Comparison of ENCODE assay signal across 2 cellular contexts in the genomic region with DNA sequence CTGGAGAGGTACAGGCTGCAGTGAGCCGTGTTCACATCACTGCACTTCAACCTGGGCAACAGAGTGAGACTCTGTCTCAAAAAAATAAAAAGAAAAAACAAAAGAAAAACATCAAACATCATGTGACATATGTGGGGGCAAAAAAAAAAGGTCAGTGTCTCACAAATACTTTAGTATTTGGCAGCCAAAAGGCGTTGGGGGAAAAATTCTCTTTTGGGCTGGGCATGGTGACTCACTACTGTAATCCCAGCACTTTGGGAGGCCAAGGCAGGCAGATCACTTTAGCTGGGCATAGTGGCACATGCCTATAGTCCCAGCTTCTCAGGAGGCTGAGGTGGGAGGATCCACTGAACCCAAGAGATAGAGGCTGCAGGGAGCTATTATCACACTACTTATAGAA.
TF ChIP-seq lines count a peak whose summit lies in the region.

No MANE protein-coding gene starts in this region.

TF ChIP-seq in SK-N-SH treated with all-trans-retinoic acid at 6 μM for 48 hours, 23 proteins besides CTCF, POLR2A, EP300 and RAD21 (continued from another document):
- TF ChIP-seq, protein P1, sequence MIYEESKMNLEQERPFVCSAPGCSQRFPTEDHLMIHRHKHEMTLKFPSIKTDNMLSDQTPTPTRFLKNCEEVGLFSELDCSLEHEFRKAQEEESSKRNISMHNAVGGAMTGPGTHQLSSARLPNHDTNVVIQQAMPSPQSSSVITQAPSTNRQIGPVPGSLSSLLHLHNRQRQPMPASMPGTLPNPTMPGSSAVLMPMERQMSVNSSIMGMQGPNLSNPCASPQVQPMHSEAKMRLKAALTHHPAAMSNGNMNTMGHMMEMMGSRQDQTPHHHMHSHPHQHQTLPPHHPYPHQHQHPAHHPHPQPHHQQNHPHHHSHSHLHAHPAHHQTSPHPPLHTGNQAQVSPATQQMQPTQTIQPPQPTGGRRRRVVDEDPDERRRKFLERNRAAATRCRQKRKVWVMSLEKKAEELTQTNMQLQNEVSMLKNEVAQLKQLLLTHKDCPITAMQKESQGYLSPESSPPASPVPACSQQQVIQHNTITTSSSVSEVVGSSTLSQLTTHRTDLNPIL (CRISPR knock-in tag; IDR thresholded peaks at IDR 0.05; ENCODE audit: low read depth) = no peak
- TF ChIP-seq ZNF565 (CRISPR knock-in tag; conservative IDR thresholded peaks at IDR 0.05; ENCODE audit: low read depth) (no peak), ZFP3 (CRISPR knock-in tag; IDR thresholded peaks at IDR 0.05) (no peak), ZNF8 (CRISPR knock-in tag; IDR thresholded peaks at IDR 0.05) (no peak), TCF4 (CRISPR knock-in tag; IDR thresholded peaks at IDR 0.05; ENCODE audit: borderline replicate concordance) (no peak), GLIS3 (CRISPR knock-in tag; IDR thresholded peaks at IDR 0.05) (no peak), ISL1 (CRISPR knock-in tag; IDR thresholded peaks at IDR 0.05) (no peak)
- TF ChIP-seq, protein P2, sequence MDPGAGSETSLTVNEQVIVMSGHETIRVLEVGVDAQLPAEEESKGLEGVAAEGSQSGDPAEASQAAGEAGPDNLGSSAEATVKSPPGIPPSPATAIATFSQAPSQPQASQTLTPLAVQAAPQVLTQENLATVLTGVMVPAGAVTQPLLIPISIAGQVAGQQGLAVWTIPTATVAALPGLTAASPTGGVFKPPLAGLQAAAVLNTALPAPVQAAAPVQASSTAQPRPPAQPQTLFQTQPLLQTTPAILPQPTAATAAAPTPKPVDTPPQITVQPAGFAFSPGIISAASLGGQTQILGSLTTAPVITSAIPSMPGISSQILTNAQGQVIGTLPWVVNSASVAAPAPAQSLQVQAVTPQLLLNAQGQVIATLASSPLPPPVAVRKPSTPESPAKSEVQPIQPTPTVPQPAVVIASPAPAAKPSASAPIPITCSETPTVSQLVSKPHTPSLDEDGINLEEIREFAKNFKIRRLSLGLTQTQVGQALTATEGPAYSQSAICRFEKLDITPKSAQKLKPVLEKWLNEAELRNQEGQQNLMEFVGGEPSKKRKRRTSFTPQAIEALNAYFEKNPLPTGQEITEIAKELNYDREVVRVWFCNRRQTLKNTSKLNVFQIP (CRISPR knock-in tag; IDR thresholded peaks at IDR 0.05; ENCODE audit: borderline replicate concordance, low read depth) = no peak
- TF ChIP-seq, protein P3, sequence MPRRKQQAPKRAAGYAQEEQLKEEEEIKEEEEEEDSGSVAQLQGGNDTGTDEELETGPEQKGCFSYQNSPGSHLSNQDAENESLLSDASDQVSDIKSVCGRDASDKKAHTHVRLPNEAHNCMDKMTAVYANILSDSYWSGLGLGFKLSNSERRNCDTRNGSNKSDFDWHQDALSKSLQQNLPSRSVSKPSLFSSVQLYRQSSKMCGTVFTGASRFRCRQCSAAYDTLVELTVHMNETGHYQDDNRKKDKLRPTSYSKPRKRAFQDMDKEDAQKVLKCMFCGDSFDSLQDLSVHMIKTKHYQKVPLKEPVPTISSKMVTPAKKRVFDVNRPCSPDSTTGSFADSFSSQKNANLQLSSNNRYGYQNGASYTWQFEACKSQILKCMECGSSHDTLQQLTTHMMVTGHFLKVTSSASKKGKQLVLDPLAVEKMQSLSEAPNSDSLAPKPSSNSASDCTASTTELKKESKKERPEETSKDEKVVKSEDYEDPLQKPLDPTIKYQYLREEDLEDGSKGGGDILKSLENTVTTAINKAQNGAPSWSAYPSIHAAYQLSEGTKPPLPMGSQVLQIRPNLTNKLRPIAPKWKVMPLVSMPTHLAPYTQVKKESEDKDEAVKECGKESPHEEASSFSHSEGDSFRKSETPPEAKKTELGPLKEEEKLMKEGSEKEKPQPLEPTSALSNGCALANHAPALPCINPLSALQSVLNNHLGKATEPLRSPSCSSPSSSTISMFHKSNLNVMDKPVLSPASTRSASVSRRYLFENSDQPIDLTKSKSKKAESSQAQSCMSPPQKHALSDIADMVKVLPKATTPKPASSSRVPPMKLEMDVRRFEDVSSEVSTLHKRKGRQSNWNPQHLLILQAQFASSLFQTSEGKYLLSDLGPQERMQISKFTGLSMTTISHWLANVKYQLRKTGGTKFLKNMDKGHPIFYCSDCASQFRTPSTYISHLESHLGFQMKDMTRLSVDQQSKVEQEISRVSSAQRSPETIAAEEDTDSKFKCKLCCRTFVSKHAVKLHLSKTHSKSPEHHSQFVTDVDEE (CRISPR knock-in tag; IDR thresholded peaks at IDR 0.05) = no peak
- TF ChIP-seq, protein P4, sequence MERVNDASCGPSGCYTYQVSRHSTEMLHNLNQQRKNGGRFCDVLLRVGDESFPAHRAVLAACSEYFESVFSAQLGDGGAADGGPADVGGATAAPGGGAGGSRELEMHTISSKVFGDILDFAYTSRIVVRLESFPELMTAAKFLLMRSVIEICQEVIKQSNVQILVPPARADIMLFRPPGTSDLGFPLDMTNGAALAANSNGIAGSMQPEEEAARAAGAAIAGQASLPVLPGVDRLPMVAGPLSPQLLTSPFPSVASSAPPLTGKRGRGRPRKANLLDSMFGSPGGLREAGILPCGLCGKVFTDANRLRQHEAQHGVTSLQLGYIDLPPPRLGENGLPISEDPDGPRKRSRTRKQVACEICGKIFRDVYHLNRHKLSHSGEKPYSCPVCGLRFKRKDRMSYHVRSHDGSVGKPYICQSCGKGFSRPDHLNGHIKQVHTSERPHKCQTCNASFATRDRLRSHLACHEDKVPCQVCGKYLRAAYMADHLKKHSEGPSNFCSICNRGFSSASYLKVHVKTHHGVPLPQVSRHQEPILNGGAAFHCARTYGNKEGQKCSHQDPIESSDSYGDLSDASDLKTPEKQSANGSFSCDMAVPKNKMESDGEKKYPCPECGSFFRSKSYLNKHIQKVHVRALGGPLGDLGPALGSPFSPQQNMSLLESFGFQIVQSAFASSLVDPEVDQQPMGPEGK (CRISPR knock-in tag; IDR thresholded peaks at IDR 0.05; ENCODE audit: borderline replicate concordance) = no peak
TF ChIP-seq in SK-N-SH treated with all-trans-retinoic acid at 6 μM for 48 hours: peak in this region for 0.

TF ChIP-seq in SK-N-SH, 30 proteins besides CTCF, POLR2A, EP300 and RAD21 (continued from another document):
- TF ChIP-seq, protein P5, sequence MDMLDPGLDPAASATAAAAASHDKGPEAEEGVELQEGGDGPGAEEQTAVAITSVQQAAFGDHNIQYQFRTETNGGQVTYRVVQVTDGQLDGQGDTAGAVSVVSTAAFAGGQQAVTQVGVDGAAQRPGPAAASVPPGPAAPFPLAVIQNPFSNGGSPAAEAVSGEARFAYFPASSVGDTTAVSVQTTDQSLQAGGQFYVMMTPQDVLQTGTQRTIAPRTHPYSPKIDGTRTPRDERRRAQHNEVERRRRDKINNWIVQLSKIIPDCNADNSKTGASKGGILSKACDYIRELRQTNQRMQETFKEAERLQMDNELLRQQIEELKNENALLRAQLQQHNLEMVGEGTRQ (IDR thresholded peaks at IDR 0.05; ENCODE audit: borderline replicate concordance, low read depth, low read length) = no peak
- no peak for TF ChIP-seq JUND (IDR thresholded peaks at IDR 0.05)
- TF ChIP-seq GATA2 (CRISPR knock-in tag; IDR thresholded peaks at IDR 0.05) = no peak
- no peak for TF ChIP-seq SIN3A (IDR thresholded peaks at IDR 0.05; ENCODE audit: borderline replicate concordance, low read depth, low read length)
- TF ChIP-seq ELF1 (IDR thresholded peaks at IDR 0.05) = no peak
- TF ChIP-seq EZH2phosphoT487 (IDR thresholded peaks at IDR 0.05; ENCODE audit: borderline replicate concordance, low read depth) = no peak
- TF ChIP-seq, protein P6, sequence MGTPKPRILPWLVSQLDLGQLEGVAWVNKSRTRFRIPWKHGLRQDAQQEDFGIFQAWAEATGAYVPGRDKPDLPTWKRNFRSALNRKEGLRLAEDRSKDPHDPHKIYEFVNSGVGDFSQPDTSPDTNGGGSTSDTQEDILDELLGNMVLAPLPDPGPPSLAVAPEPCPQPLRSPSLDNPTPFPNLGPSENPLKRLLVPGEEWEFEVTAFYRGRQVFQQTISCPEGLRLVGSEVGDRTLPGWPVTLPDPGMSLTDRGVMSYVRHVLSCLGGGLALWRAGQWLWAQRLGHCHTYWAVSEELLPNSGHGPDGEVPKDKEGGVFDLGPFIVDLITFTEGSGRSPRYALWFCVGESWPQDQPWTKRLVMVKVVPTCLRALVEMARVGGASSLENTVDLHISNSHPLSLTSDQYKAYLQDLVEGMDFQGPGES (IDR thresholded peaks at IDR 0.05; ENCODE audit: low read depth, low read length) = no peak
- TF ChIP-seq POLR2AphosphoS5 (IDR thresholded peaks at IDR 0.05; ENCODE audit: low read depth, low read length) = no peak
- no peak for TF ChIP-seq FOSL2 (IDR thresholded peaks at IDR 0.05; ENCODE audit: borderline replicate concordance, low read depth)
- TF ChIP-seq, protein P7, sequence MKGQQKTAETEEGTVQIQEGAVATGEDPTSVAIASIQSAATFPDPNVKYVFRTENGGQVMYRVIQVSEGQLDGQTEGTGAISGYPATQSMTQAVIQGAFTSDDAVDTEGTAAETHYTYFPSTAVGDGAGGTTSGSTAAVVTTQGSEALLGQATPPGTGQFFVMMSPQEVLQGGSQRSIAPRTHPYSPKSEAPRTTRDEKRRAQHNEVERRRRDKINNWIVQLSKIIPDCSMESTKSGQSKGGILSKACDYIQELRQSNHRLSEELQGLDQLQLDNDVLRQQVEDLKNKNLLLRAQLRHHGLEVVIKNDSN (IDR thresholded peaks at IDR 0.05; ENCODE audit: borderline replicate concordance, low read depth) = no peak
- no peak for TF ChIP-seq RXRA (IDR thresholded peaks at IDR 0.05; ENCODE audit: borderline replicate concordance, low read depth)
- TF ChIP-seq, protein P8, sequence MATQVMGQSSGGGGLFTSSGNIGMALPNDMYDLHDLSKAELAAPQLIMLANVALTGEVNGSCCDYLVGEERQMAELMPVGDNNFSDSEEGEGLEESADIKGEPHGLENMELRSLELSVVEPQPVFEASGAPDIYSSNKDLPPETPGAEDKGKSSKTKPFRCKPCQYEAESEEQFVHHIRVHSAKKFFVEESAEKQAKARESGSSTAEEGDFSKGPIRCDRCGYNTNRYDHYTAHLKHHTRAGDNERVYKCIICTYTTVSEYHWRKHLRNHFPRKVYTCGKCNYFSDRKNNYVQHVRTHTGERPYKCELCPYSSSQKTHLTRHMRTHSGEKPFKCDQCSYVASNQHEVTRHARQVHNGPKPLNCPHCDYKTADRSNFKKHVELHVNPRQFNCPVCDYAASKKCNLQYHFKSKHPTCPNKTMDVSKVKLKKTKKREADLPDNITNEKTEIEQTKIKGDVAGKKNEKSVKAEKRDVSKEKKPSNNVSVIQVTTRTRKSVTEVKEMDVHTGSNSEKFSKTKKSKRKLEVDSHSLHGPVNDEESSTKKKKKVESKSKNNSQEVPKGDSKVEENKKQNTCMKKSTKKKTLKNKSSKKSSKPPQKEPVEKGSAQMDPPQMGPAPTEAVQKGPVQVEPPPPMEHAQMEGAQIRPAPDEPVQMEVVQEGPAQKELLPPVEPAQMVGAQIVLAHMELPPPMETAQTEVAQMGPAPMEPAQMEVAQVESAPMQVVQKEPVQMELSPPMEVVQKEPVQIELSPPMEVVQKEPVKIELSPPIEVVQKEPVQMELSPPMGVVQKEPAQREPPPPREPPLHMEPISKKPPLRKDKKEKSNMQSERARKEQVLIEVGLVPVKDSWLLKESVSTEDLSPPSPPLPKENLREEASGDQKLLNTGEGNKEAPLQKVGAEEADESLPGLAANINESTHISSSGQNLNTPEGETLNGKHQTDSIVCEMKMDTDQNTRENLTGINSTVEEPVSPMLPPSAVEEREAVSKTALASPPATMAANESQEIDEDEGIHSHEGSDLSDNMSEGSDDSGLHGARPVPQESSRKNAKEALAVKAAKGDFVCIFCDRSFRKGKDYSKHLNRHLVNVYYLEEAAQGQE (IDR thresholded peaks at IDR 0.05; ENCODE audit: low read depth, low read length) = no peak
